ENCODE assay signal across 9 cellular contexts in the genomic region with DNA sequence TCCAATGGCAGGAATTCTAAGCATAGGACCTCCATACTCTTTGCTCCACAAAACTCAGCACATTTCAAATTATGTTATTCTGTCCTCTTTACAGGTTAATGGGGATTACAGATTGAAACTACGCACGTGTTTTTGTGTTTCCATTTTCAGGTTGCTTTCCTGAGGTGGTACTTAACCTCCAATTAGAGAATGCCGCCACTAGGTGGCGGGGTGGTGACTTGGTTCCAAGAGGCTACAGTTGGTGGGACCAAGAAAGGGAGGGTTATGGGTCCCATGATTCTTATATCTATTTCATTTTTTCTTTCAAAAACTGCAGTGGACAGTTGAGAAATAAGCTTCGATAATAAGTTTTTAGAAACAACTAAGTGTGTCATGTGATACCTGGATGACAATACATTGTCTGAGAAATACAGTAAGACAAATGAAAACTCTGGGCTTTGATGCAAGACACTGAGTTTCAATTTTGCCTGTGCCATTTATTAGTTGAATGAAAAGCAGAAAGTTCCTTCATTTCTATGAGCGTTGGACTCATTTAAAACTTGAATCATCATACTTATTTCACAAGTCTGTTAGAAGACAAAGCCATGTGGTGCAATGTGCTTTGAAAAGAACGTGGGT.
A peak's percentile ranks its signal among the peaks of the same experiment; 100 is the strongest.
DNase-seq lines count a peak whose midpoint lies in the region; ATAC-seq, FAIRE-seq and TF ChIP-seq lines count a peak whose summit lies in the region.
"Had no signal": no experiment of that assay in that cellular context is flagged by ENCODE, and none has a peak within 500 bp of the region (broad histone marks: within the 10 kb centered on the region; RNA-seq: fewer than 3 reads in every experiment).

No MANE protein-coding gene starts in this region.

- no peak overlapping the region for H3K9ac ChIP-seq in endothelial cell of umbilical vein (replicated peaks; ENCODE audit: extremely low read depth, insufficient read depth, low read length)
- H3K9ac ChIP-seq in neuronal stem cell (ENCODE audit: low read depth, low read length, poor library complexity) = no peak overlapping the region

- H3K27me3 ChIP-seq in MG63 (no peaks in the 10 kb centered on the region), endothelial cell of umbilical vein (ENCODE audit: control insufficient read depth in 2 of 2, insufficient read depth in 2 of 2, low read length in 2 of 2) (no peaks in the 10 kb centered on the region), neuronal stem cell (ENCODE audit: control insufficient read depth in 3 of 3, insufficient read depth in 3 of 3, low read depth in 1 of 3, low read length in 3 of 3) (no peaks in the 10 kb centered on the region)

- H3K36me3 ChIP-seq in MG63 = no peaks in the 10 kb centered on the region
- H3K36me3 ChIP-seq in endothelial cell of umbilical vein (ENCODE audit: control insufficient read depth in 2 of 2, extremely low read depth in 1 of 2, insufficient read depth in 2 of 2, low read length in 2 of 2) = no peaks in the 10 kb centered on the region
- no peaks in the 10 kb centered on the region for H3K36me3 ChIP-seq in neuronal stem cell (replicated peaks in 1 of 2; ENCODE audit: control insufficient read depth in 2 of 2, insufficient read depth in 2 of 2, low read length in 2 of 2)

- H2AFZ ChIP-seq in endothelial cell of umbilical vein (ENCODE audit: low read depth, low read length) (no peak overlapping the region), neuronal stem cell (ENCODE audit: low read length) (no peak overlapping the region)

- intact Hi-C loops in endothelial cell of umbilical vein (cut with micrococcal nuclease) = loop anchor here (1.0 to 10.0 kb wide), 4 partner anchors 219 to 1044 kb away; no protein-coding TSS in a partner anchor

- H2BK120ac ChIP-seq in neuronal stem cell (ENCODE audit: low read depth, low read length) = no peak overlapping the region

- H3K4ac ChIP-seq in neuronal stem cell (ENCODE audit: low read length) = no peak overlapping the region

- H4K20me1 ChIP-seq in endothelial cell of umbilical vein (replicated peaks; ENCODE audit: control insufficient read depth, extremely low read depth, insufficient read depth, low read length) = no peaks in the 10 kb centered on the region

- no peak overlapping the region for H3K23ac ChIP-seq in neuronal stem cell (ENCODE audit: low read depth, low read length, poor library complexity)

- H3K4me2 ChIP-seq in endothelial cell of umbilical vein (ENCODE audit: insufficient read depth, low read length) (peak overlapping the region; percentile 17), neuronal stem cell (ENCODE audit: insufficient read depth, low read length, poor library complexity, severe bottlenecking) (no peak overlapping the region)

- FAIRE-seq in GM12892 (lab: Jason Lieb, UNC) = peak; percentile 67
- no peak for FAIRE-seq in endothelial cell of umbilical vein (lab: Jason Lieb, UNC)

- no peak overlapping the region for H2BK15ac ChIP-seq in neuronal stem cell (ENCODE audit: low read length)

- no peak overlapping the region for H4K8ac ChIP-seq in neuronal stem cell (ENCODE audit: low read depth, low read length)

- no peak overlapping the region for H3K27ac ChIP-seq in endothelial cell of umbilical vein (ENCODE audit: insufficient read depth, low read depth, low read length)
- no peak overlapping the region for H3K27ac ChIP-seq in neuronal stem cell (replicated peaks; ENCODE audit: low read length)
- H3K27ac ChIP-seq: epithelial cell of prostate had no signal

- peak; percentile 23 for DNase-seq in A172 (ENCODE audit: low spot score)
- DNase-seq in GM12892 (ENCODE audit: insufficient read length) = peak; percentile 18
- DNase-seq in MG63 = peak; percentile 36
- peak; percentile 0 for DNase-seq in T follicular helper cell (ENCODE audit: low read depth)
- DNase-seq in endothelial cell of umbilical vein (ENCODE audit: low read depth, low spot score) = peak; percentile 46
- DNase-seq in neuronal stem cell (ENCODE audit: low spot score) = peak; percentile 40
- no peak for DNase-seq in T1000 (lab: John Stamatoyannopoulos, UW)

- TF ChIP-seq POLR2A in GM12892 (IDR thresholded peaks at IDR 0.05; ENCODE audit: low read depth, low read length) (no peak), endothelial cell of umbilical vein (IDR thresholded peaks at IDR 0.05; ENCODE audit: low read depth, low read length) (no peak)

- TF ChIP-seq CTCF in endothelial cell of umbilical vein (IDR thresholded peaks at IDR 0.05; ENCODE audit: extremely low read depth in 1 of 2, insufficient read depth in 1 of 2, low read depth in 1 of 2, low read length in 2 of 2) = peak; percentile 72 to 73

- H3K4me1 ChIP-seq in endothelial cell of umbilical vein (ENCODE audit: control insufficient read depth, extremely low read depth, insufficient read depth, low read length) (peaks cover 13% of the 10 kb centered on the region), neuronal stem cell (ENCODE audit: control insufficient read depth in 2 of 2, insufficient read depth in 1 of 2, low read depth in 1 of 2, low read length in 2 of 2) (peaks cover 0 to 4% of the 10 kb centered on the region in 2 donors)

- H2AK5ac ChIP-seq in neuronal stem cell (ENCODE audit: low read depth, low read length) = no peak overlapping the region

- no peaks in the 10 kb centered on the region for H3K9me3 ChIP-seq in MG63
- no peaks in the 10 kb centered on the region for H3K9me3 ChIP-seq in endothelial cell of umbilical vein (replicated peaks; ENCODE audit: control insufficient read depth, insufficient read depth, low read length)
- H3K9me3 ChIP-seq in neuronal stem cell (replicated peaks in 1 of 2; ENCODE audit: control insufficient read depth in 2 of 2, insufficient read depth in 1 of 2, low read depth in 1 of 2, low read length in 2 of 2) = peaks cover 0 to 2% of the 10 kb centered on the region in 2 donors

- CTCF ChIA-PET in endothelial cell of umbilical vein (lab: Charles Lee) = interaction anchor here (1.1 to 4.5 kb wide), 8 partner anchors 11 to 766 kb away, joined by 3 to 101 read pairs (median 7); no protein-coding TSS in a partner anchor

- no peaks in the 10 kb centered on the region for H3K9me1 ChIP-seq in endothelial cell of umbilical vein (replicated peaks; ENCODE audit: control insufficient read depth, extremely low read depth, insufficient read depth, low read length)

- no peak overlapping the region for H3K14ac ChIP-seq in neuronal stem cell (ENCODE audit: low read length)

- no peak overlapping the region for H3K18ac ChIP-seq in neuronal stem cell (ENCODE audit: low read length)

- ATAC-seq in HG02610 (IDR thresholded peaks at IDR 0.05; ENCODE audit: unreplicated experiment) = peak; percentile 86

- WGBS in neuronal stem cell (ENCODE audit: extremely low coverage in 2 of 2, insufficient read length in 2 of 2, insufficient replicate concordance in 1 of 2), 2 donors = no CpG with 5 or more reads among the region's 7 CpGs

- no peaks in the 10 kb centered on the region for H3K79me2 ChIP-seq in endothelial cell of umbilical vein (ENCODE audit: control insufficient read depth, insufficient read depth, low read length)

- H3K4me3 ChIP-seq in MG63 = no peak overlapping the region
- H3K4me3 ChIP-seq in endothelial cell of umbilical vein (replicated peaks in 1 of 3; ENCODE audit: insufficient read depth in 1 of 3, low read depth in 1 of 3, low read length in 3 of 3) = no peak overlapping the region
- H3K4me3 ChIP-seq in neuronal stem cell (ENCODE audit: low read length in 2 of 2) = no peak overlapping the region

- no TSS peak for BruUV-seq in endothelial cell of umbilical vein (replicated peaks; lab: Mats Ljungman, UMichigan)

- H4K91ac ChIP-seq in neuronal stem cell (ENCODE audit: low read depth, low read length, poor library complexity) = no peak overlapping the region

- H2BK12ac ChIP-seq in neuronal stem cell (ENCODE audit: low read length) = no peak overlapping the region

- POLR2A ChIA-PET in endothelial cell of umbilical vein (lab: Charles Lee) = no interaction called here

- no peak overlapping the region for H2BK5ac ChIP-seq in neuronal stem cell (ENCODE audit: low read length)

- H3K79me1 ChIP-seq in neuronal stem cell (ENCODE audit: low read depth, low read length) = no peaks in the 10 kb centered on the region

- dilution Hi-C loops in endothelial cell of umbilical vein (cut with MboI; ENCODE audit: extremely low pct_ligation_motif_present, low sequenced_read_pairs) = no loop called here

TF ChIP-seq in endothelial cell of umbilical vein, 7 proteins besides CTCF, POLR2A, EP300 and RAD21:
- no peak for TF ChIP-seq FOS (IDR thresholded peaks at IDR 0.05; ENCODE audit: borderline replicate concordance, insufficient read depth, low read length)
- TF ChIP-seq, protein P1, sequence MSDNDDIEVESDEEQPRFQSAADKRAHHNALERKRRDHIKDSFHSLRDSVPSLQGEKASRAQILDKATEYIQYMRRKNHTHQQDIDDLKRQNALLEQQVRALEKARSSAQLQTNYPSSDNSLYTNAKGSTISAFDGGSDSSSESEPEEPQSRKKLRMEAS (IDR thresholded peaks at IDR 0.05; ENCODE audit: insufficient read depth, insufficient read length) = no peak
- no peak for TF ChIP-seq EZH2 (IDR thresholded peaks at IDR 0.05; ENCODE audit: borderline replicate concordance, low read depth, low read length, severe bottlenecking)
- TF ChIP-seq GATA2 (IDR thresholded peaks at IDR 0.05; ENCODE audit: insufficient read depth, insufficient read length, low read depth, low read length) = no peak
- TF ChIP-seq POLR2AphosphoS5 (IDR thresholded peaks at IDR 0.05; ENCODE audit: insufficient read depth, low read depth, low read length) = no peak
- no peak for TF ChIP-seq JUN (IDR thresholded peaks at IDR 0.05; ENCODE audit: borderline replicate concordance, insufficient read depth, insufficient read length, low read depth)
- no peak for TF ChIP-seq MYC (IDR thresholded peaks at IDR 0.05; ENCODE audit: low read depth, low read length)
